In genomic region chr7:4762121-4763055, GRCh38 we compare ENCODE assay signal across 21 cellular contexts. TPM values are rescaled to one million over a fixed set of nuclear protein-coding genes. Genes with fewer than 3 reads are reported as not detected.
A peak's percentile ranks its signal among the peaks of the same experiment; 100 is the strongest.
DNase-seq lines count a peak whose midpoint lies in the region; ATAC-seq and TF ChIP-seq lines count a peak whose summit lies in the region.
"Had no signal": no experiment of that assay in that cellular context is flagged by ENCODE, and none has a peak within 500 bp of the region (broad histone marks: within the 10 kb centered on the region; RNA-seq: fewer than 3 reads in every experiment).

No MANE protein-coding gene starts in this region.

- H3K4ac ChIP-seq in IMR-90 (ENCODE audit: low read depth, low read length) = no peak overlapping the region

- TF ChIP-seq EP300 in sigmoid colon (IDR thresholded peaks at IDR 0.05) = no peak

- H2BK15ac ChIP-seq in IMR-90 (ENCODE audit: low read depth, low read length) = no peak overlapping the region

- no peak overlapping the region for H4K5ac ChIP-seq in IMR-90 (ENCODE audit: low read depth, low read length)

- H4K8ac ChIP-seq in IMR-90 (ENCODE audit: low read depth in 2 of 2, low read length in 2 of 2) = no peak overlapping the region

- H3K4me1 ChIP-seq in IMR-90 (ENCODE audit: control insufficient read depth, insufficient read depth, low read length) (no peaks in the 10 kb centered on the region), foreskin keratinocyte (peaks cover 4% of the 10 kb centered on the region), sigmoid colon (peaks cover 0 to 35% (median 29%) of the 10 kb centered on the region in 4 donors), colonic mucosa (no peaks in the 10 kb centered on the region)

- no peaks in the 10 kb centered on the region for H3K9me1 ChIP-seq in IMR-90 (ENCODE audit: insufficient read depth, low read length)

- H3K4me3 ChIP-seq in IMR-90 (ENCODE audit: insufficient read depth, low read depth, low read length) (no peak overlapping the region), sigmoid colon (no peak overlapping the region), colonic mucosa (no peak overlapping the region)
- H3K4me3 ChIP-seq: MG63 had no signal

- no peak overlapping the region for H4K91ac ChIP-seq in IMR-90 (ENCODE audit: insufficient read depth, low read depth, low read length)

- H2AFZ ChIP-seq in IMR-90 (replicated peaks; ENCODE audit: low read length, poor library complexity) = no peak overlapping the region

- BruUV-seq in IMR-90 (replicated peaks; lab: Mats Ljungman, UMichigan) = TSS peak; percentile 2

- no peak for TF ChIP-seq RAD21 in IMR-90 (IDR thresholded peaks at IDR 0.05; ENCODE audit: low read length)

- H2BK5ac ChIP-seq in IMR-90 (ENCODE audit: low read depth, low read length, poor library complexity, severe bottlenecking) = no peak overlapping the region

- no peak overlapping the region for H2AK9ac ChIP-seq in IMR-90 (replicated peaks; ENCODE audit: low read depth, low read length, poor library complexity)

- H4K20me1 ChIP-seq in IMR-90 (ENCODE audit: insufficient read depth, low read length) = peaks cover 15% of the 10 kb centered on the region

- in situ Hi-C loops in IMR-90 (cut with MboI; ENCODE audit: low sequenced_read_pairs) = loop anchor here (25.0 kb wide), 1 partner anchor 1900 kb away; no protein-coding TSS in a partner anchor

- H3K9ac ChIP-seq in IMR-90 (ENCODE audit: low read depth, low read length) (no peak overlapping the region), colonic mucosa (ENCODE audit: low read depth in 2 of 2, low read length in 2 of 2) (no peak overlapping the region)

- H3K27ac ChIP-seq in IMR-90 (ENCODE audit: insufficient read depth, low read length) (no peak overlapping the region), foreskin keratinocyte (no peak overlapping the region), sigmoid colon (no peak overlapping the region), colonic mucosa (no peak overlapping the region)
- H3K27ac ChIP-seq: 22Rv1, HL-60 had no signal

- H3K36me3 ChIP-seq in IMR-90 (ENCODE audit: control insufficient read depth, insufficient read depth, low read length) (peaks cover 84% of the 10 kb centered on the region), sigmoid colon (peaks cover 56 to 75% (median 65%) of the 10 kb centered on the region in 4 donors), colonic mucosa (peaks cover 5% of the 10 kb centered on the region)

- WGBS in IMR-90 (ENCODE audit: extremely low coverage in 2 of 2, insufficient read length in 1 of 2), 2 experiments = 90% methylated on average over 14 of the region's 54 CpGs; no CpG with 5 or more reads in 1 of the 2 experiments
- 96% methylated on average over 54 of the region's 54 CpGs for WGBS in sigmoid colon, 2 donors

- H3K27me3 ChIP-seq in IMR-90 (ENCODE audit: control insufficient read depth, insufficient read depth, low read length) (no peaks in the 10 kb centered on the region), foreskin keratinocyte (no peaks in the 10 kb centered on the region), sigmoid colon (no peaks in the 10 kb centered on the region), colonic mucosa (no peaks in the 10 kb centered on the region)
- H3K27me3 ChIP-seq: MG63 had no signal

- dilution Hi-C loops in IMR-90 (cut with HindIII; ENCODE audit: low sequenced_read_pairs, unreplicated experiment) = no loop called here

- H3K18ac ChIP-seq in IMR-90 (ENCODE audit: low read depth, low read length) = no peak overlapping the region

- no peak overlapping the region for H3K4me2 ChIP-seq in IMR-90 (ENCODE audit: low read depth, low read length)

- POLR2A ChIA-PET in IMR-90 (lab: Charles Lee; ENCODE audit: unreplicated experiment) = no interaction called here

- no peak overlapping the region for H2BK120ac ChIP-seq in IMR-90 (ENCODE audit: low read depth, low read length)

- no peak overlapping the region for H3K14ac ChIP-seq in IMR-90 (replicated peaks; ENCODE audit: low read depth, low read length)

- H2BK20ac ChIP-seq in IMR-90 (ENCODE audit: low read depth, low read length) = no peak overlapping the region

- TF ChIP-seq POLR2A in IMR-90 (IDR thresholded peaks at IDR 0.05; ENCODE audit: low read depth, low read length) (no peak), sigmoid colon (IDR thresholded peaks at IDR 0.05) (no peak)

- intact Hi-C loops in IMR-90 (cut with micrococcal nuclease) = no loop called here
- intact Hi-C loops in sigmoid colon (cut with DNase I) = no loop called here
- intact Hi-C loops in colonic mucosa (cut with DNase I) = no loop called here

- TF ChIP-seq CTCF in IMR-90 (conservative IDR thresholded peaks at IDR 0.05; ENCODE audit: low read depth, low read length) = no peak
- TF ChIP-seq CTCF in foreskin keratinocyte (conservative IDR thresholded peaks at IDR 0.05) = no peak
- TF ChIP-seq CTCF in sigmoid colon (IDR thresholded peaks at IDR 0.05) = no peak
- no peak for TF ChIP-seq CTCF in colonic mucosa (IDR thresholded peaks at IDR 0.05)

- H3K9me3 ChIP-seq in IMR-90 (ENCODE audit: control insufficient read depth, insufficient read depth, low read length) = no peaks in the 10 kb centered on the region
- no peaks in the 10 kb centered on the region for H3K9me3 ChIP-seq in sigmoid colon
- H3K9me3 ChIP-seq in colonic mucosa = no peaks in the 10 kb centered on the region
- H3K9me3 ChIP-seq: MG63 had no signal

- DNase-seq in DMS53 (lab: John Stamatoyannopoulos, UW) (peak; percentile 35), DMS53 treated with DMSO at 0.1 percent for 48 hours (lab: John Stamatoyannopoulos, UW; ENCODE audit: unreplicated experiment) (no peak), IMR-90 (no peak), foreskin keratinocyte (peak in 1 of 2 donors; percentile 25), sigmoid colon (peak; percentile 66), colonic mucosa (no peak), NCI-H226 (no peak)
- DNase-seq in effector CD8-positive, alpha-beta T cell (lab: John Stamatoyannopoulos, UW) = no peak
- DNase-seq: AML-193, HFFc6, Kasumi-1, MG63, NCI-H1092 treated with DMSO at 0.1 percent for 48 hours, NCI-H146, NCI-H2029 treated with DMSO at 0.1 percent for 48 hours, NCI-H2171, NCI-H446 treated with DMSO at 0.1 percent for 48 hours, NCI-H69 had no signal

- no peak overlapping the region for H2AK5ac ChIP-seq in IMR-90 (ENCODE audit: low read depth, low read length)

- no peak overlapping the region for H3K56ac ChIP-seq in IMR-90 (ENCODE audit: extremely low read depth, insufficient read depth, low read length)

- ATAC-seq in IMR-90 (ENCODE audit: low read depth) = no peak
- peak; percentile 65 for ATAC-seq in foreskin keratinocyte
- ATAC-seq: Panc1 had no signal

- CTCF ChIA-PET in IMR-90 (lab: Yijun Ruan, JAX) = no interaction called here

- H3K79me1 ChIP-seq in IMR-90 (ENCODE audit: low read depth in 1 of 2, low read length in 2 of 2) = peaks cover 3 to 33% of the 10 kb centered on the region in 2 experiments; a peak in 3 of 4 replicates

- no peak overlapping the region for H3K23ac ChIP-seq in IMR-90 (ENCODE audit: low read depth, low read length)

TF ChIP-seq in IMR-90, 13 proteins besides CTCF, POLR2A, EP300 and RAD21:
- TF ChIP-seq MAZ (IDR thresholded peaks at IDR 0.05; ENCODE audit: borderline replicate concordance, low read depth, low read length) (no peak), RCOR1 (IDR thresholded peaks at IDR 0.05; ENCODE audit: insufficient replicate concordance, low read length) (no peak), MXI1 (IDR thresholded peaks at IDR 0.05; ENCODE audit: borderline replicate concordance, low read depth, low read length) (no peak), SMC3 (IDR thresholded peaks at IDR 0.05; ENCODE audit: low read depth, low read length) (no peak), BHLHE40 (IDR thresholded peaks at IDR 0.05; ENCODE audit: low read depth, low read length) (no peak), CHD1 (IDR thresholded peaks at IDR 0.05; ENCODE audit: low read depth, low read length) (no peak), ELK1 (IDR thresholded peaks at IDR 0.05; ENCODE audit: borderline replicate concordance, low read depth, low read length) (no peak), USF2 (IDR thresholded peaks at IDR 0.05; ENCODE audit: low read depth, low read length) (no peak), FOS (IDR thresholded peaks at IDR 0.05; ENCODE audit: low read depth, low read length) (no peak), CEBPB (IDR thresholded peaks at IDR 0.05; ENCODE audit: low read depth, low read length) (no peak), RFX5 (IDR thresholded peaks at IDR 0.05; ENCODE audit: low read depth, low read length) (no peak), MAFK (IDR thresholded peaks at IDR 0.05; ENCODE audit: low read depth, low read length) (no peak), NFE2L2 (IDR thresholded peaks at IDR 0.05; ENCODE audit: low read depth, low read length) (no peak)

RNA-seq across cellular contexts. Expression of gene AP5Z1, which starts 13.0 kb away (rescaled TPM):
- total RNA-seq in IMR-90 (2012; rRNA removed) = 9.2 and 9.7 TPM in 2 replicates
- 38.7 and 46.1 TPM in 2 replicates for polyA plus RNA-seq in IMR-90 (2012; rRNA removed)
- polyA plus RNA-seq in IMR-90 (2012; cell fraction: cytosol; rRNA removed) = 18.8 and 31.7 TPM in 2 replicates
- 152 and 486 TPM in 2 replicates for polyA plus RNA-seq in IMR-90 (2012; cell fraction: nucleus; rRNA removed; ENCODE audit: low replicate concordance)
- total RNA-seq in foreskin keratinocyte = 21.3 and 25.8 TPM in 2 replicates
- polyA plus RNA-seq in foreskin keratinocyte = 21.8 and 29.1 TPM in 2 replicates
- total RNA-seq in sigmoid colon = 10 to 100 TPM; 17.1 to 24.6 (median 19.8) TPM
- 10 to 100 TPM; 16.8 to 66.0 (median 20.3) TPM for polyA plus RNA-seq in sigmoid colon
- total RNA-seq in colonic mucosa = 10 to 100 TPM; 27.9 to 49.9 TPM

Comparison
In these comparisons a context has a peak if more than half of its experiments do, and no peak if none do; other contexts are left out.
1. DNase-seq: peak in DMS53 (single experiment) and sigmoid colon (single experiment); none in DMS53 treated with DMSO at 0.1 percent for 48 hours (single experiment), IMR-90 (single experiment), colonic mucosa (single experiment), NCI-H226 (single experiment) and effector CD8-positive, alpha-beta T cell (single experiment).